26 cellular contexts compared by ENCODE assay signal in genomic region chr4:104615926-104616325, GRCh38.
"Had no signal": no experiment of that assay in that cellular context is flagged by ENCODE, and none has a peak within 500 bp of the region (broad histone marks: within the 10 kb centered on the region; RNA-seq: fewer than 3 reads in every experiment).

No MANE protein-coding gene starts in this region.

- H3K4me3 ChIP-seq: colonic mucosa, lung, mucosa of descending colon, thyroid gland, upper lobe of right lung had no signal

- H3K4me3 Mint-ChIP-seq: activated CD4-positive, alpha-beta memory T cell treated with anti-CD3 and anti-CD28 coated beads, Interleukin-2, amount 10 ng/mL, durations not matched to agents 7 days and 5 days; activated CD4-positive, alpha-beta T cell treated with anti-CD3 and anti-CD28 coated beads, Interleukin-2, amount 10 ng/mL, durations not matched to agents 7 days and 5 days; activated naive CD8-positive, alpha-beta T cell treated with anti-CD3 and anti-CD28 coated beads, Interleukin-2, amount 50 U/mL, for 24 hours; activated T-cell treated with anti-CD3 and anti-CD28 coated beads, Interleukin-2, amount 50 U/mL, for 24 hours; natural killer cell treated with Interleukin-12 subunit alpha and Interleukin-12 subunit beta and Interleukin-15 and Interleukin-18, amount 100 ng/mL, for 72 hours; stimulated activated effector memory CD8-positive, alpha-beta T cell treated with anti-CD3 and anti-CD28 coated beads, Interleukin-12 subunit alpha, Interleukin-12 subunit beta, amount 100 ng/mL, for 72 hours; stimulated activated naive CD8-positive, alpha-beta T cell treated with anti-CD3 and anti-CD28 coated beads, Interleukin-15, Interleukin-2, amounts not matched to agents 100 ng/mL and 50 ng/mL, for 24 hours had no signal

- H3K27me3 ChIP-seq: colonic mucosa, gastroesophageal sphincter, neutrophil, sigmoid colon, thyroid gland, upper lobe of right lung had no signal

- H3K36me3 ChIP-seq: colonic mucosa, gastroesophageal sphincter, neutrophil, sigmoid colon, thyroid gland, upper lobe of right lung had no signal

- ATAC-seq: activated naive CD8-positive, alpha-beta T cell treated with anti-CD3 and anti-CD28 coated beads, Interleukin-2, amount 50 U/mL, for 24 hours; mucosa of descending colon; natural killer cell treated with Interleukin-12 subunit alpha and Interleukin-12 subunit beta and Interleukin-15 and Interleukin-18, amount 100 ng/mL, for 72 hours; stimulated activated effector memory CD8-positive, alpha-beta T cell treated with anti-CD3 and anti-CD28 coated beads, Interleukin-12 subunit alpha, Interleukin-12 subunit beta, amount 100 ng/mL, for 72 hours had no signal

- H3K9me3 Mint-ChIP-seq: activated T-cell treated with anti-CD3 and anti-CD28 coated beads, Interleukin-2, amount 50 U/mL, for 24 hours had no signal

- H3K27ac Mint-ChIP-seq: activated CD4-positive, alpha-beta memory T cell treated with anti-CD3 and anti-CD28 coated beads, Interleukin-2, amount 10 ng/mL, durations not matched to agents 7 days and 5 days; activated CD4-positive, alpha-beta T cell treated with anti-CD3 and anti-CD28 coated beads, Interleukin-2, amount 10 ng/mL, durations not matched to agents 7 days and 5 days; activated naive CD8-positive, alpha-beta T cell treated with anti-CD3 and anti-CD28 coated beads, Interleukin-2, amount 50 U/mL, for 24 hours; activated T-cell treated with anti-CD3 and anti-CD28 coated beads, Interleukin-2, amount 50 U/mL, for 24 hours; natural killer cell treated with Interleukin-12 subunit alpha and Interleukin-12 subunit beta and Interleukin-15 and Interleukin-18, amount 100 ng/mL, for 72 hours; progenitor cell of endocrine pancreas; stimulated activated effector memory CD8-positive, alpha-beta T cell treated with anti-CD3 and anti-CD28 coated beads, Interleukin-12 subunit alpha, Interleukin-12 subunit beta, amount 100 ng/mL, for 72 hours; stimulated activated naive CD8-positive, alpha-beta T cell treated with anti-CD3 and anti-CD28 coated beads, Interleukin-15, Interleukin-2, amounts not matched to agents 100 ng/mL and 50 ng/mL, for 24 hours had no signal

- H3K27ac ChIP-seq: colonic mucosa, neutrophil, thyroid gland, upper lobe of right lung had no signal

- H3K27me3 Mint-ChIP-seq: activated CD4-positive, alpha-beta memory T cell treated with anti-CD3 and anti-CD28 coated beads, Interleukin-2, amount 10 ng/mL, durations not matched to agents 7 days and 5 days; activated CD4-positive, alpha-beta T cell treated with anti-CD3 and anti-CD28 coated beads, Interleukin-2, amount 10 ng/mL, durations not matched to agents 7 days and 5 days; activated T-cell treated with anti-CD3 and anti-CD28 coated beads, Interleukin-2, amount 50 U/mL, for 24 hours; natural killer cell treated with Interleukin-12 subunit alpha and Interleukin-12 subunit beta and Interleukin-15 and Interleukin-18, amount 100 ng/mL, for 72 hours; progenitor cell of endocrine pancreas; stimulated activated naive CD8-positive, alpha-beta T cell treated with anti-CD3 and anti-CD28 coated beads, Interleukin-15, Interleukin-2, amounts not matched to agents 100 ng/mL and 50 ng/mL, for 24 hours had no signal

- H3K36me3 Mint-ChIP-seq: stimulated activated effector memory CD8-positive, alpha-beta T cell treated with anti-CD3 and anti-CD28 coated beads, Interleukin-12 subunit alpha, Interleukin-12 subunit beta, amount 100 ng/mL, for 72 hours had no signal

- H3K4me1 ChIP-seq: colonic mucosa, thyroid gland, upper lobe of right lung had no signal

- H3K4me1 Mint-ChIP-seq: activated CD4-positive, alpha-beta memory T cell treated with anti-CD3 and anti-CD28 coated beads, Interleukin-2, amount 10 ng/mL, durations not matched to agents 7 days and 5 days; activated CD4-positive, alpha-beta T cell treated with anti-CD3 and anti-CD28 coated beads, Interleukin-2, amount 10 ng/mL, durations not matched to agents 7 days and 5 days; activated naive CD8-positive, alpha-beta T cell treated with anti-CD3 and anti-CD28 coated beads, Interleukin-2, amount 50 U/mL, for 24 hours; stimulated activated effector memory CD8-positive, alpha-beta T cell treated with anti-CD3 and anti-CD28 coated beads, Interleukin-12 subunit alpha, Interleukin-12 subunit beta, amount 100 ng/mL, for 72 hours had no signal

- H3K9me3 ChIP-seq: colonic mucosa, gastroesophageal sphincter, mucosa of descending colon, neutrophil, thyroid gland, upper lobe of right lung had no signal

- DNase-seq: activated CD4-positive, alpha-beta memory T cell treated with anti-CD3 and anti-CD28 coated beads, Interleukin-2, amount 10 ng/mL, durations not matched to agents 7 days and 5 days; activated CD4-positive, alpha-beta T cell treated with anti-CD3 and anti-CD28 coated beads for 1 hour; activated CD4-positive, alpha-beta T cell treated with anti-CD3 and anti-CD28 coated beads, Interleukin-2, amount 10 ng/mL, durations not matched to agents 7 days and 5 days; activated CD8-positive, alpha-beta memory T cell treated with anti-CD3 and anti-CD28 coated beads, Interleukin-2, amount 50 U/mL, for 48 hours; activated gamma-delta T cell treated with Interleukin-2 at 50 U/mL for 16 hours; activated naive CD4-positive, alpha-beta T cell treated with anti-CD3 and anti-CD28 coated beads, Interleukin-2, amount 50 U/mL, for 16 hours; activated naive CD8-positive, alpha-beta T cell treated with anti-CD3 and anti-CD28 coated beads, Interleukin-2, amount 50 U/mL, for 24 hours; activated T-cell treated with anti-CD3 and anti-CD28 coated beads, Interleukin-2, amount 50 U/mL, for 24 hours; cerebellar nuclear complex; colonic mucosa; effector memory CD4-positive, alpha-beta T cell; erythroblast; sigmoid colon; small intestine; stimulated activated CD4-positive, alpha-beta T cell treated with anti-CD3 and anti-CD28 coated beads, Interleukin-4, amount 100 ng/mL, for 24 hours; T-helper 2 cell; upper lobe of right lung had no signal
